Comparison of ENCODE assay signal across 27 cellular contexts in the genomic region with DNA sequence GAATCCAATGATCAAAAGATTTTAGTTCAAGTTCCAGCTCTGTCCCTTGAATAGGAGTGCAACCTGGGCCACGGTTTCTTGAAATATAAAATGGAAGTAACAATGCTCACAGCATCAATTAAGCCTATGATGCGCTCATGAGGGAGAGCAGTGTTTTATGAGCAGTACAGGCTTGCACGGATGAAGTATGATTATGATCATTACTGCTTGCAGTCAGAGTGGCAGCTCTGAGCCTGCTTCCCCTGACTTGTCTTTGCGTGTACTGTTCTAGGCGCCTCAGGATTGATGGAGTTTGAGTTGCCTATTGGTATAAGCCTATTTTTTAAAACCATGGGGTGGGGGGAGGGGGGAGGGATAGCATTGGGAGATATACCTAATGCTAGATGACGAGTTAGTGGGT. TPM values are rescaled to one million over a fixed set of nuclear protein-coding genes. Genes with fewer than 3 reads are reported as not detected.
A peak's percentile ranks its signal among the peaks of the same experiment; 100 is the strongest.
DNase-seq lines count a peak whose midpoint lies in the region; ATAC-seq and TF ChIP-seq lines count a peak whose summit lies in the region.
"Had no signal": no experiment of that assay in that cellular context is flagged by ENCODE, and none has a peak within 500 bp of the region (broad histone marks: within the 10 kb centered on the region; RNA-seq: fewer than 3 reads in every experiment).

No MANE protein-coding gene starts in this region.

- H3K27me3 ChIP-seq in left ventricle myocardium inferior (ENCODE audit: low read depth), result no peaks in the 10 kb centered on the region
- no peaks in the 10 kb centered on the region for H3K27me3 ChIP-seq in endodermal cell (ENCODE audit: control insufficient read depth, insufficient read depth, low read length, poor library complexity, severe bottlenecking)
- no peaks in the 10 kb centered on the region for H3K27me3 ChIP-seq in osteoblast (ENCODE audit: insufficient read depth, low read length)
- no peaks in the 10 kb centered on the region for H3K27me3 ChIP-seq in aorta (ENCODE audit: control insufficient read depth in 1 of 2, insufficient read depth in 2 of 2, low read length in 1 of 2)
- H3K27me3 ChIP-seq: esophagus squamous epithelium, MG63, thyroid gland had no signal

- peak overlapping the region; percentile 19 for H3K27ac Mint-ChIP-seq in endodermal cell
- H3K27ac Mint-ChIP-seq in activated CD4-positive, alpha-beta T cell treated with anti-CD3 and anti-CD28 coated beads, Interleukin-2, amount 10 ng/mL, durations not matched to agents 7 days and 5 days, result no peak overlapping the region
- H3K27ac Mint-ChIP-seq in stimulated activated naive B cell treated with anti-CD40 and anti-IgM and Interleukin-4, amounts not matched to agents 10 μg/mL and 1 μg/mL and 100 μg/mL, for 72 hours, result no peak overlapping the region
- H3K27ac Mint-ChIP-seq: activated B cell treated with CpG ODN at 0.5 μM for 24 hours; activated CD4-positive, alpha-beta memory T cell treated with anti-CD3 and anti-CD28 coated beads, Interleukin-2, amount 10 ng/mL, durations not matched to agents 7 days and 5 days; B cell; effector memory CD8-positive, alpha-beta T cell; natural killer cell; T-helper 2 cell treated with Interferon-gamma antibody and Interleukin-4, amounts not matched to agents 5 μg/mL and 100 μg/mL, for 36 hours had no signal

- no peaks in the 10 kb centered on the region for H3K9me3 ChIP-seq in left ventricle myocardium inferior (replicated peaks)
- no peaks in the 10 kb centered on the region for H3K9me3 ChIP-seq in endodermal cell (ENCODE audit: control insufficient read depth, low read length)
- no peaks in the 10 kb centered on the region for H3K9me3 ChIP-seq in osteoblast (ENCODE audit: low read depth, low read length)
- no peaks in the 10 kb centered on the region for H3K9me3 ChIP-seq in aorta (ENCODE audit: control insufficient read depth, low read length)
- H3K9me3 ChIP-seq: esophagus squamous epithelium, MG63, thyroid gland had no signal

- H3K4me1 ChIP-seq in left ventricle myocardium inferior, result peaks cover 42% of the 10 kb centered on the region
- peaks cover 4% of the 10 kb centered on the region for H3K4me1 ChIP-seq in endodermal cell (ENCODE audit: control insufficient read depth, insufficient read depth, low read length)
- H3K4me1 ChIP-seq in osteoblast (ENCODE audit: insufficient read depth, low read length), result peaks cover 41% of the 10 kb centered on the region
- H3K4me1 ChIP-seq in aorta (ENCODE audit: control insufficient read depth in 1 of 2, insufficient read depth in 2 of 2, low read length in 2 of 2), result peaks cover 4 to 7% of the 10 kb centered on the region in 2 donors

- no peak overlapping the region for H3K9ac ChIP-seq in endodermal cell (ENCODE audit: extremely low read depth, low read length, poor library complexity, severe bottlenecking)

- H3K27ac ChIP-seq in left ventricle myocardium inferior (replicated peaks) (peak overlapping the region; percentile 43), endodermal cell (ENCODE audit: low read depth, low read length) (no peak overlapping the region), osteoblast (ENCODE audit: low read depth, low read length) (peak overlapping the region; percentile 61), aorta (ENCODE audit: low read depth in 1 of 2, low read length in 2 of 2) (peak overlapping the region; percentile 80 to 82)

- ATAC-seq in Right ventricle myocardium superior (ENCODE audit: poor library complexity), result no peak
- ATAC-seq in aorta (ENCODE audit: low FRiP score), result no peak
- no peak for ATAC-seq in stimulated activated naive B cell treated with anti-CD40 and anti-IgM and Interleukin-4, amounts not matched to agents 10 μg/mL and 1 μg/mL and 100 μg/mL, for 72 hours (replicated peaks)
- ATAC-seq: activated T-cell treated with anti-CD3 and anti-CD28 coated beads, Interleukin-2, amount 50 U/mL, for 4 hours; effector memory CD8-positive, alpha-beta T cell; natural killer cell; sciatic nerve had no signal

- H3K79me2 ChIP-seq in osteoblast (ENCODE audit: insufficient read depth, low read length), result peaks cover 53% of the 10 kb centered on the region

- no peaks in the 10 kb centered on the region for H3K9me3 Mint-ChIP-seq in endodermal cell
- no peaks in the 10 kb centered on the region for H3K9me3 Mint-ChIP-seq in activated CD4-positive, alpha-beta T cell treated with anti-CD3 and anti-CD28 coated beads, Interleukin-2, amount 10 ng/mL, durations not matched to agents 7 days and 5 days
- no peaks in the 10 kb centered on the region for H3K9me3 Mint-ChIP-seq in stimulated activated naive B cell treated with anti-CD40 and anti-IgM and Interleukin-4, amounts not matched to agents 10 μg/mL and 1 μg/mL and 100 μg/mL, for 72 hours
- H3K9me3 Mint-ChIP-seq: activated B cell treated with CpG ODN at 0.5 μM for 24 hours; activated CD4-positive, alpha-beta memory T cell treated with anti-CD3 and anti-CD28 coated beads, Interleukin-2, amount 10 ng/mL, durations not matched to agents 7 days and 5 days; activated T-cell treated with anti-CD3 and anti-CD28 coated beads, Interleukin-2, amount 50 U/mL, for 4 hours; effector memory CD8-positive, alpha-beta T cell; natural killer cell; T-helper 2 cell treated with Interferon-gamma antibody and Interleukin-4, amounts not matched to agents 5 μg/mL and 100 μg/mL, for 36 hours had no signal

- peak overlapping the region; percentile 48 for H3K4me2 ChIP-seq in osteoblast (ENCODE audit: insufficient read depth, low read length)

- no peaks in the 10 kb centered on the region for H4K20me1 ChIP-seq in osteoblast (ENCODE audit: insufficient read depth, low read length)

- CTCF ChIA-PET in activated CD4-positive, alpha-beta T cell treated with anti-CD3 and anti-CD28 coated beads, Interleukin-2, amount 10 ng/mL, durations not matched to agents 7 days and 5 days (lab: Charles Lee), result interaction anchor here (1.1 kb wide), 1 partner anchor 88 kb away, joined by 3 read pairs; no protein-coding TSS in a partner anchor

- H3K36me3 Mint-ChIP-seq in endodermal cell (ENCODE audit: low read depth), result peaks cover 73% of the 10 kb centered on the region
- no peaks in the 10 kb centered on the region for H3K36me3 Mint-ChIP-seq in activated CD4-positive, alpha-beta T cell treated with anti-CD3 and anti-CD28 coated beads, Interleukin-2, amount 10 ng/mL, durations not matched to agents 7 days and 5 days (ENCODE audit: low read depth)
- H3K36me3 Mint-ChIP-seq in stimulated activated naive B cell treated with anti-CD40 and anti-IgM and Interleukin-4, amounts not matched to agents 10 μg/mL and 1 μg/mL and 100 μg/mL, for 72 hours, result no peaks in the 10 kb centered on the region
- H3K36me3 Mint-ChIP-seq: natural killer cell had no signal

- H3K36me3 ChIP-seq in left ventricle myocardium inferior (peaks cover 34% of the 10 kb centered on the region), endodermal cell (ENCODE audit: control insufficient read depth, insufficient read depth, low read length) (peaks cover 92% of the 10 kb centered on the region), osteoblast (ENCODE audit: insufficient read depth, low read length) (peaks cover 35% of the 10 kb centered on the region), aorta (ENCODE audit: control insufficient read depth in 1 of 2, insufficient read depth in 2 of 2, low read length in 1 of 2) (peaks cover 2 to 3% of the 10 kb centered on the region in 2 donors)
- H3K36me3 ChIP-seq: thyroid gland had no signal

- DNase-seq in left ventricle myocardium inferior, result no peak
- DNase-seq in Right ventricle myocardium superior, result no peak
- no peak for DNase-seq in endodermal cell
- DNase-seq in osteoblast (ENCODE audit: insufficient read length, low spot score, missing footprints), result no peak
- no peak for DNase-seq in aorta
- DNase-seq in activated CD4-positive, alpha-beta T cell treated with anti-CD3 and anti-CD28 coated beads, Interleukin-2, amount 10 ng/mL, durations not matched to agents 7 days and 5 days, result no peak
- no peak for DNase-seq in stimulated activated naive B cell treated with anti-CD40 and anti-IgM and Interleukin-4, amounts not matched to agents 10 μg/mL and 1 μg/mL and 100 μg/mL, for 72 hours
- DNase-seq in NCI-H748 (lab: John Stamatoyannopoulos, UW; ENCODE audit: unreplicated experiment), result no peak
- DNase-seq: 8988T; activated B cell treated with CpG ODN at 0.5 μM for 24 hours; activated CD4-positive, alpha-beta memory T cell treated with anti-CD3 and anti-CD28 coated beads, Interleukin-2, amount 10 ng/mL, durations not matched to agents 7 days and 5 days; activated naive CD4-positive, alpha-beta T cell treated with Interleukin-2 at 50 U/mL for 16 hours; activated T-cell treated with anti-CD3 and anti-CD28 coated beads, Interleukin-2, amount 50 U/mL, for 4 hours; effector memory CD8-positive, alpha-beta T cell; esophagus squamous epithelium; GF-D8; natural killer cell; NCI-H1417 treated with DMSO at 0.1 percent for 48 hours; NCI-H2107; NCI-H526; posterior cingulate gyrus; RPMI8226; thyroid gland had no signal

- POLR2A ChIA-PET in activated CD4-positive, alpha-beta T cell treated with anti-CD3 and anti-CD28 coated beads, Interleukin-2, amount 10 ng/mL, durations not matched to agents 7 days and 5 days (lab: Charles Lee), result no interaction called here

- H3K4me3 ChIP-seq in left ventricle myocardium inferior, result no peak overlapping the region
- no peak overlapping the region for H3K4me3 ChIP-seq in endodermal cell (ENCODE audit: low read length)
- H3K4me3 ChIP-seq in osteoblast (ENCODE audit: insufficient read depth, low read length), result no peak overlapping the region
- H3K4me3 ChIP-seq in aorta (ENCODE audit: low read length in 2 of 2), result no peak overlapping the region
- H3K4me3 ChIP-seq: esophagus squamous epithelium, MG63, thyroid gland had no signal

- H3K4me1 Mint-ChIP-seq in endodermal cell, result peaks cover 19% of the 10 kb centered on the region
- no peaks in the 10 kb centered on the region for H3K4me1 Mint-ChIP-seq in activated CD4-positive, alpha-beta T cell treated with anti-CD3 and anti-CD28 coated beads, Interleukin-2, amount 10 ng/mL, durations not matched to agents 7 days and 5 days
- H3K4me1 Mint-ChIP-seq in stimulated activated naive B cell treated with anti-CD40 and anti-IgM and Interleukin-4, amounts not matched to agents 10 μg/mL and 1 μg/mL and 100 μg/mL, for 72 hours, result no peaks in the 10 kb centered on the region
- H3K4me1 Mint-ChIP-seq: activated B cell treated with CpG ODN at 0.5 μM for 24 hours; activated CD4-positive, alpha-beta memory T cell treated with anti-CD3 and anti-CD28 coated beads, Interleukin-2, amount 10 ng/mL, durations not matched to agents 7 days and 5 days; B cell; natural killer cell had no signal

- no peak overlapping the region for H3K4me3 Mint-ChIP-seq in endodermal cell
- no peak overlapping the region for H3K4me3 Mint-ChIP-seq in activated CD4-positive, alpha-beta T cell treated with anti-CD3 and anti-CD28 coated beads, Interleukin-2, amount 10 ng/mL, durations not matched to agents 7 days and 5 days
- no peak overlapping the region for H3K4me3 Mint-ChIP-seq in stimulated activated naive B cell treated with anti-CD40 and anti-IgM and Interleukin-4, amounts not matched to agents 10 μg/mL and 1 μg/mL and 100 μg/mL, for 72 hours
- H3K4me3 Mint-ChIP-seq: activated B cell treated with CpG ODN at 0.5 μM for 24 hours; activated CD4-positive, alpha-beta memory T cell treated with anti-CD3 and anti-CD28 coated beads, Interleukin-2, amount 10 ng/mL, durations not matched to agents 7 days and 5 days; activated T-cell treated with anti-CD3 and anti-CD28 coated beads, Interleukin-2, amount 50 U/mL, for 4 hours; B cell; effector memory CD8-positive, alpha-beta T cell; natural killer cell; T-helper 2 cell treated with Interferon-gamma antibody and Interleukin-4, amounts not matched to agents 5 μg/mL and 100 μg/mL, for 36 hours had no signal

- H2AFZ ChIP-seq in osteoblast (ENCODE audit: low read length), result no peak overlapping the region

- TF ChIP-seq CTCF in left ventricle myocardium inferior (IDR thresholded peaks at IDR 0.05; ENCODE audit: borderline replicate concordance) (no peak), endodermal cell (conservative IDR thresholded peaks at IDR 0.05) (no peak), osteoblast (IDR thresholded peaks at IDR 0.05; ENCODE audit: extremely low read depth, low read depth, low read length) (no peak)

- intact Hi-C loops in left ventricle myocardium inferior (cut with micrococcal nuclease) (no loop called here), Right ventricle myocardium superior (cut with DNase I) (no loop called here), aorta (cut with DNase I) (no loop called here)

- H3K27me3 Mint-ChIP-seq in endodermal cell (ENCODE audit: insufficient read depth), result no peaks in the 10 kb centered on the region
- H3K27me3 Mint-ChIP-seq in activated CD4-positive, alpha-beta T cell treated with anti-CD3 and anti-CD28 coated beads, Interleukin-2, amount 10 ng/mL, durations not matched to agents 7 days and 5 days, result peaks cover 3% of the 10 kb centered on the region
- peaks cover 18 to 20% of the 10 kb centered on the region in 2 donors for H3K27me3 Mint-ChIP-seq in stimulated activated naive B cell treated with anti-CD40 and anti-IgM and Interleukin-4, amounts not matched to agents 10 μg/mL and 1 μg/mL and 100 μg/mL, for 72 hours

- 94 to 100% methylated on average over 3 to 5 of the region's 6 CpGs for WGBS in endodermal cell (ENCODE audit: insufficient coverage in 1 of 2, insufficient read length in 1 of 2), 2 experiments
- 35% methylated on average over 6 of the region's 6 CpGs for WGBS in aorta, 2 donors

RNA-seq across cellular contexts. Expression of a gene that starts 37.0 kb away (rescaled TPM):
- total RNA-seq in left ventricle myocardium inferior, result 122 TPM
- 112 TPM for total RNA-seq in Right ventricle myocardium superior
- total RNA-seq in endodermal cell, result 100 to 1,000 TPM; 262 to 329 TPM
- 62.0 TPM for polyA plus RNA-seq in endodermal cell (2013, experiment 1 of 2)
- polyA plus RNA-seq in endodermal cell (2013, experiment 2 of 2), result 71.0 TPM
- 400 and 433 TPM in 2 replicates for total RNA-seq in osteoblast
- 100 to 1,000 TPM; 332 to 369 TPM for total RNA-seq in aorta
- 100 to 1,000 TPM; 101 to 251 TPM for polyA plus RNA-seq in aorta
- under 1 TPM; 0.15 to 0.37 TPM for total RNA-seq in activated CD4-positive, alpha-beta T cell treated with anti-CD3 and anti-CD28 coated beads, Interleukin-2, amount 10 ng/mL, durations not matched to agents 7 days and 5 days
- total RNA-seq: activated B cell treated with CpG ODN at 0.5 μM for 24 hours had no signal

Comparison
In these comparisons a context has a peak if more than half of its experiments do, and no peak if none do; other contexts are left out.
1. RNA of a gene that starts 37.0 kb away (total RNA-seq): 400 to 433 TPM in osteoblast, 332 to 369 TPM in aorta, 262 to 329 TPM in endodermal cell, 122 TPM in left ventricle myocardium inferior (single experiment) and 112 TPM in Right ventricle myocardium superior (single experiment); 0.15 to 0.37 TPM in activated CD4-positive, alpha-beta T cell treated with anti-CD3 and anti-CD28 coated beads, Interleukin-2, amount 10 ng/mL, durations not matched to agents 7 days and 5 days; every median in the first group is over 10 times any median in the second.